Comparison of ENCODE assay signal across 8 cellular contexts in genomic region chr4:142846105-142846728, GRCh38. TPM values are rescaled to one million over a fixed set of nuclear protein-coding genes. Genes with fewer than 3 reads are reported as not detected.
A peak's percentile ranks its signal among the peaks of the same experiment; 100 is the strongest.
DNase-seq lines count a peak whose midpoint lies in the region; ATAC-seq and TF ChIP-seq lines count a peak whose summit lies in the region.

INPP4B (minus strand) TSS chr4:142846301.

- H3K9ac ChIP-seq in mammary epithelial cell (ENCODE audit: insufficient read depth, low read length), result peak within 1 kb of the TSS; percentile 49

- DNase-seq in ELF-1 (ENCODE audit: low read depth, low spot score) (peak; percentile 53), HT-29 (ENCODE audit: low spot score) (peak; percentile 17), UCSD-AML1 (lab: John Stamatoyannopoulos, UW; ENCODE audit: unreplicated experiment) (peak; percentile 75), mammary epithelial cell (peak; percentile 63), iPS-NIHi11 (ENCODE audit: low spot score) (peak; percentile 49), skeletal muscle cell (ENCODE audit: low read depth) (peak; percentile 22), H4 (ENCODE audit: low spot score) (no peak)

- WGBS in mammary epithelial cell (ENCODE audit: low coverage, missing lambda C conversion rate), result 3% methylated on average over 6 of the region's 56 CpGs

- TF ChIP-seq CTCF in mammary epithelial cell (conservative IDR thresholded peaks at IDR 0.05 in 1 of 2, IDR thresholded peaks at IDR 0.05 in 1 of 2; ENCODE audit: extremely low read depth in 1 of 2, insufficient read depth in 1 of 2, low read depth in 1 of 2, low read length in 2 of 2), result no peak

- no peaks in the 10 kb centered on the region for H3K79me2 ChIP-seq in mammary epithelial cell (ENCODE audit: insufficient read depth, low read length)

- no TSS peak for BruUV-seq in mammary epithelial cell (replicated peaks; lab: Mats Ljungman, UMichigan)

- dilution Hi-C loops in mammary epithelial cell (cut with HindIII; ENCODE audit: low sequenced_read_pairs), result no loop called here

- H3K4me2 ChIP-seq in mammary epithelial cell (ENCODE audit: insufficient read depth, low read depth, low read length), result peak within 1 kb of the TSS; percentile 99

- no peak for ATAC-seq in HG03439 (IDR thresholded peaks at IDR 0.05; ENCODE audit: unreplicated experiment)

- peak within 1 kb of the TSS; percentile 94 for H2AFZ ChIP-seq in mammary epithelial cell (ENCODE audit: low read depth, low read length)

- H3K36me3 ChIP-seq in mammary epithelial cell (ENCODE audit: insufficient read depth, low read length), result no peaks in the 10 kb centered on the region

- H3K27ac ChIP-seq in mammary epithelial cell (ENCODE audit: insufficient read depth, low read depth, low read length), result no peak within 1 kb of the TSS

- CTCF ChIA-PET in mammary epithelial cell (lab: Charles Lee; ENCODE audit: low non-redundant PET), result no interaction called here

- H3K27me3 ChIP-seq in mammary epithelial cell (ENCODE audit: insufficient read depth, low read length), result peaks cover 3% of the 10 kb centered on the region

- peaks cover 4% of the 10 kb centered on the region for H3K4me1 ChIP-seq in mammary epithelial cell (ENCODE audit: insufficient read depth, low read length)

- in situ Hi-C loops in mammary epithelial cell (cut with MboI; ENCODE audit: low sequenced_read_pairs in 2 of 2), result loop anchor here (10.0 to 25.0 kb wide), 2 partner anchors 491 to 709 kb away; no protein-coding TSS in a partner anchor

- H3K9me3 ChIP-seq in mammary epithelial cell (replicated peaks; ENCODE audit: insufficient read depth, low read length), result no peaks in the 10 kb centered on the region

- H3K4me3 ChIP-seq in mammary epithelial cell (replicated peaks in 1 of 3; ENCODE audit: insufficient read depth in 1 of 3, low read depth in 2 of 3, low read length in 3 of 3) (peak within 1 kb of the TSS; percentile 59 to 88 (median 73)), skeletal muscle cell (ENCODE audit: low read depth, low read length) (peak within 1 kb of the TSS; percentile 59)

- no peaks in the 10 kb centered on the region for H4K20me1 ChIP-seq in mammary epithelial cell (ENCODE audit: insufficient read depth, low read length)

- intact Hi-C loops in mammary epithelial cell (cut with micrococcal nuclease), result loop anchor here (1.0 to 10.0 kb wide), 8 partner anchors 125 to 1687 kb away; no protein-coding TSS in a partner anchor

RNA-seq across cellular contexts. Expression of gene INPP4B, which starts in this region (rescaled TPM):
- total RNA-seq in HT-29 (2014; rRNA removed; shearing (Covaris generic)), result 13.3 and 19.1 TPM in 2 replicates
- 10 to 100 TPM; 80.0 to 87.2 TPM for total RNA-seq in mammary epithelial cell
- polyA plus RNA-seq in mammary epithelial cell, result 38.5 TPM
- polyA minus RNA-seq in mammary epithelial cell, result 100 TPM
- total RNA-seq in H4 (2014; rRNA removed; shearing (Covaris generic)), result 6.0 and 8.0 TPM in 2 replicates
